Comparison of ENCODE assay signal across 8 cellular contexts in the genomic region with DNA sequence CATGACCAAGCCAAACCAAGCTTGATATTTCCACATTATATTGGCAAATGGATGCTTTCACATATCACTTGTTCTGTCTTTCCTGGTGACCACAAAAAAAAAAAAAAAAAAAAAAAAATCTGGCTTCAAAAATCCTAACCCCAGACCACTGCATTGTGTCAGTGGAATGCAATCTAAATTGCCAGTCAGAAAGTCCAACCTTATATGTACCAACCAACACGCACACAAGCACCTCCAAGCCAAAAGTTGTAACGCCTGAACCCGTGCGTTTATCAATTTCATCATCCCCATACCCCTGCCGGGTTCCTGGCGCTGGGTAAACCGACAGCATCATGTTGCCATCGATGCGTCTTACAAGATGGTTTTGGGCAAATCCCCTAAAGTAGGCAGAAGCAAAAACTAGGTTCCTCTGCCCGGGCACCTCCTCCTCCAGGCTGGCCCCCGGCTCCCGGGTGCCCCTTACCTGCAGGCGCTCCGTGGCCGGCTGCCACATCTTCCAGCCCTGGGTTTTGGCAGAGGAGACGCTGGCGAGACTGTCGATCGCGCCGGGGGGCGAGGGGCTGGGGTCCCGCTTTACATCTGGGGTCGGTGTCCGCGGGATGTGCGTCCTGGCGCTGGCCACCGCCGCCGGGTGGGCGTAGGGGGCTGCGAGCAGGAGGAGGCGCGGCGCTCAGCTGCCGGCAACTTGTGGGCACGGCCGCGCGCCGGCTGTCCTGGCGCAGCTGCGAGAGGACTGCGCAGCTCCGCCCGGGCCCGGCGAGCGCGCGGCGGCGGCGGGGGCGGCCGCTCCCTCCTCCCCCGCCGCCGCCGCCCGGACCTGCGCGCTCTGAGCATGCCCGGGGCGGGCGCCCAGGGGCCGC. TPM values are rescaled to one million over a fixed set of nuclear protein-coding genes. Genes with fewer than 3 reads are reported as not detected.
DNase-seq lines count a peak whose midpoint lies in the region; ATAC-seq and TF ChIP-seq lines count a peak whose summit lies in the region.

A gene with protein sequence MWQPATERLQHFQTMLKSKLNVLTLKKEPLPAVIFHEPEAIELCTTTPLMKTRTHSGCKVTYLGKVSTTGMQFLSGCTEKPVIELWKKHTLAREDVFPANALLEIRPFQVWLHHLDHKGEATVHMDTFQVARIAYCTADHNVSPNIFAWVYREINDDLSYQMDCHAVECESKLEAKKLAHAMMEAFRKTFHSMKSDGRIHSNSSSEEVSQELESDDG (minus strand): TSS at position 737 of the 860 bp plus-strand sequence. CDS start 244 bp downstream, at position 493.

- in situ Hi-C loops in GM23248 (cut with MboI), result no loop called here
- in situ Hi-C loops in Panc1 (cut with HindIII; ENCODE audit: low pct_unique_long_range_greater_than_20kb, low sequenced_read_pairs), result no loop called here

- BruUV-seq in Panc1 (replicated peaks; lab: Mats Ljungman, UMichigan), result no TSS peak

- H3K9me2 ChIP-seq in GM23248 (ENCODE audit: insufficient read depth), result no peaks in the 10 kb centered on the region

- no peaks in the 10 kb centered on the region for H3K79me2 ChIP-seq in GM23248 (ENCODE audit: insufficient read depth)

- H3K9me3 ChIP-seq in GM23248 (ENCODE audit: low read depth) (no peaks in the 10 kb centered on the region), Panc1 (ENCODE audit: control insufficient read depth, insufficient read depth, low read depth, low read length) (no peaks in the 10 kb centered on the region)

- H3K27me3 ChIP-seq in GM23248 (replicated peaks; ENCODE audit: insufficient read depth) (no peaks in the 10 kb centered on the region), Panc1 (ENCODE audit: control insufficient read depth, insufficient read depth, low read length) (peaks cover 12% of the 10 kb centered on the region; the same call in 1 of the 2 replicates), foreskin keratinocyte (no peaks in the 10 kb centered on the region)

- H3K4me1 ChIP-seq in GM23248 (ENCODE audit: insufficient read depth) (peaks cover 40% of the 10 kb centered on the region), Panc1 (ENCODE audit: control insufficient read depth, insufficient read depth, low read length) (peaks cover 5% of the 10 kb centered on the region), foreskin keratinocyte (no peaks in the 10 kb centered on the region)

- no peaks in the 10 kb centered on the region for H4K20me1 ChIP-seq in GM23248 (ENCODE audit: insufficient read depth)

- POLR2A ChIA-PET in Panc1 (lab: Charles Lee), result no interaction called here

- H3K27ac ChIP-seq in GM23248, result no peak within 1 kb of the TSS
- 0 out of 2 replicates have a peak within 1 kb of the TSS, but pooled peaks have one; percentile 44 for H3K27ac ChIP-seq in Panc1 (ENCODE audit: low read length)
- H3K27ac ChIP-seq in foreskin keratinocyte, result peak within 1 kb of the TSS; percentile 34

- 1 to 5% methylated on average over 26 to 49 of the region's 68 CpGs for WGBS in GM23248 (ENCODE audit: low coverage in 1 of 2, low lambda C conversion rate in 2 of 2, missing lambda C conversion rate in 2 of 2), 2 experiments

- DNase-seq in GM23248 (peak; percentile 78), Panc1 (ENCODE audit: low read depth, low spot score) (no peak), foreskin keratinocyte (peak in 1 of 2 donors; percentile 42), omental fat pad (ENCODE audit: low spot score) (no peak), KG1 (lab: John Stamatoyannopoulos, UW) (no peak)
- no peak for DNase-seq in activated CD4-positive, alpha-beta T cell treated with anti-CD3 and anti-CD28 coated beads for 48 hours

- intact Hi-C loops in Panc1 (cut with micrococcal nuclease; ENCODE audit: unreplicated experiment), result loop anchor here (5.0 to 10.0 kb wide), 2 partner anchors 578 to 1376 kb away; no protein-coding TSS in a partner anchor

- H3K36me3 ChIP-seq in GM23248 (ENCODE audit: low read depth), result no peaks in the 10 kb centered on the region
- H3K36me3 ChIP-seq in Panc1 (ENCODE audit: control insufficient read depth, insufficient read depth, low read length), result no peaks in the 10 kb centered on the region

- H3K4me2 ChIP-seq in GM23248 (ENCODE audit: unreplicated experiment), result peak within 1 kb of the TSS; percentile 95

- CTCF ChIA-PET in Panc1 (lab: Charles Lee), result interaction anchor here (0.7 to 1.0 kb wide), 3 partner anchors 11 to 158 kb away, joined by 8 to 10 read pairs (median 8); no protein-coding TSS in a partner anchor

- ATAC-seq in Panc1 (peak; percentile 90), foreskin keratinocyte (peak; percentile 85), omental fat pad (ENCODE audit: low FRiP score) (peak; percentile 76), HG03520 (IDR thresholded peaks at IDR 0.05; ENCODE audit: unreplicated experiment) (no peak), GM18867 (IDR thresholded peaks at IDR 0.05; ENCODE audit: unreplicated experiment) (no peak)

- peaks cover 18% of the 10 kb centered on the region for H3F3A ChIP-seq in GM23248 (ENCODE audit: insufficient read depth)

- peak within 1 kb of the TSS; percentile 97 for H3K4me3 ChIP-seq in GM23248
- peak within 1 kb of the TSS; percentile 51 to 67 for H3K4me3 ChIP-seq in Panc1 (ENCODE audit: low read depth in 2 of 2, low read length in 2 of 2)

- H2AFZ ChIP-seq in GM23248, result peak within 1 kb of the TSS; percentile 93

- H3K9ac ChIP-seq in GM23248, result peak within 1 kb of the TSS; percentile 82

- TF ChIP-seq CTCF in Panc1 (IDR thresholded peaks at IDR 0.05) (no peak), foreskin keratinocyte (conservative IDR thresholded peaks at IDR 0.05) (no peak), omental fat pad (IDR thresholded peaks at IDR 0.05) (no peak)

RNA-seq across cellular contexts. Expression of the gene that starts here (rescaled TPM):
- total RNA-seq in GM23248 (2014; rRNA removed; shearing (Covaris generic)), result 4.9 and 5.9 TPM in 2 replicates
- polyA plus RNA-seq in GM23248 (2016; fragmentation: Nextera tagmentation; extraction: Ambion mirVana) (8.6 and 9.6 TPM in 2 replicates), foreskin keratinocyte (5.2 and 5.4 TPM in 2 replicates)
- total RNA-seq in Panc1 (2021; ENCODE audit: unreplicated experiment) (2.9 TPM), foreskin keratinocyte (7.7 and 8.6 TPM in 2 replicates), omental fat pad (10 to 100 TPM; 20.7 to 98.7 (median 59.1) TPM)
- 2.9 TPM for polyA plus RNA-seq in Panc1 (2012; ENCODE audit: insufficient read length)

Comparison
In these comparisons a context has a peak if more than half of its experiments do, and no peak if none do; other contexts are left out.
1. ATAC-seq: peak in Panc1 (single experiment), foreskin keratinocyte (single experiment) and omental fat pad (single experiment); none in HG03520 (single experiment) and GM18867 (single experiment).